ENCODE assay signal across 1 cellular context in genomic region chr12:33472299-33472698, GRCh38.
TF ChIP-seq lines count a peak whose summit lies in the region.

No MANE protein-coding gene starts in this region.

TF ChIP-seq in HepG2, 621 proteins besides CTCF, POLR2A, EP300 and RAD21:
- TF ChIP-seq SIX1 (CRISPR knock-in tag; IDR thresholded peaks at IDR 0.05; ENCODE audit: borderline replicate concordance) (no peak), MAFF (IDR thresholded peaks at IDR 0.05; ENCODE audit: low read depth, low read length) (peak; percentile 93), MAFK (conservative IDR thresholded peaks at IDR 0.05 in 1 of 2, IDR thresholded peaks at IDR 0.05 in 1 of 2; ENCODE audit: low read length in 2 of 2) (peak; percentile 89 to 96)
